22 cellular contexts compared by ENCODE assay signal in the genomic region with DNA sequence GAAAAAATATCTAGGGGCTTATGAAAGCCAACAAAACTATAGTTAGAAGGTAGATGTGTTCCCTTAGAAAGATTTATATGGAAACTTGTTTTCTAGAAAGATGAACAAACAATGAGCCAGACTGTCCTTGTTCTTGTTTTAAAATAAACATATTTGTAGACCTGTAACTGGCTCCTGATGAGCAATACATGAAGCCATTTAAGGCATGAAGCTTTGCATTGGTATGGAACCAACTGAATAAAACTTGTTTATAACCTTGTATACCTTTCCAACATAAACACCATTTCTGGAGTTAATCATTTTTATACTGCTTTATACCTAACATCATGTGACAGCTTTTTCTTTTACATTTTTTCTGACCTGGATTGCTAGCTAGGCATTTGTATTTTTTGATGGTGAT.
"Had no signal": no experiment of that assay in that cellular context is flagged by ENCODE, and none has a peak within 500 bp of the region (broad histone marks: within the 10 kb centered on the region; RNA-seq: fewer than 3 reads in every experiment).

No MANE protein-coding gene starts in this region.

- DNase-seq: effector memory CD4-positive, alpha-beta T cell; foreskin fibroblast; glutamatergic neuron; left cardiac atrium; left ventricle myocardium inferior; lower lobe of right lung; naive B cell; occipital lobe; pancreas; retina; right lobe of liver; spleen; stimulated activated CD4-positive, alpha-beta T cell treated with anti-CD3 and anti-CD28 coated beads, Interleukin-2, amount 100 ng/mL, for 24 hours; stimulated activated CD4-positive, alpha-beta T cell treated with anti-CD3 and anti-CD28 coated beads, Interleukin-4, amount 100 ng/mL, for 4 hours; stimulated activated naive CD4-positive, alpha-beta T cell; stomach; substantia nigra; transverse colon had no signal

- H3K4me3 ChIP-seq: esophagus muscularis mucosa, gastroesophageal sphincter, left ventricle myocardium inferior, lower lobe of right lung, pancreas, right lobe of liver, spleen, stomach, thoracic aorta, transverse colon had no signal

- H3K9me3 ChIP-seq: esophagus muscularis mucosa, gastroesophageal sphincter, left ventricle myocardium inferior, lower lobe of right lung, pancreas, right lobe of liver, spleen, stomach, thoracic aorta, transverse colon had no signal

- ATAC-seq: gastroesophageal sphincter, left cardiac atrium, lower lobe of right lung, pancreas, right lobe of liver had no signal

- H3K36me3 ChIP-seq: esophagus muscularis mucosa, gastroesophageal sphincter, left ventricle myocardium inferior, lower lobe of right lung, pancreas, right lobe of liver, spleen, stomach, thoracic aorta, transverse colon had no signal

- H3K27ac ChIP-seq: epithelial cell of prostate, gastroesophageal sphincter, left ventricle myocardium inferior, lower lobe of right lung, pancreas, right lobe of liver, spleen, stomach, thoracic aorta, transverse colon had no signal
